In the genomic region with DNA sequence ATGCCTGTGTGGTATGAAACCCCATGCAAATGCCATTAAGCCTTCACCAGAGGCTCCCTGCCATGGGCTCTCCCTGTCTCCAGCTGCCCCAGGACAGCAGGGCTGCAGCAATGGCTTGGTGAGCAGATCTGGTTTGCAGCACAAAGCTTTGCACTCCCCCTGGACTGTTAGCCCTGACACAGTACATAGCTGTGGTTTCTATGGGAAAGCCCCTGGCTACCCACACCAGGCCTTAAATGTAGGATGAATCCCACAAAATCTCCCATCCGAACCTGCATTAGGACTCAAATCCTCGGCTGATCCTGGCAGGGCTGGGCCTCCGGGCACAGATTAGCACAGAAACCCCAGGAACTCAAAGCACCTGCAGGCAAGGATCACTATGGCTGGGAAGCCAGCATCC, we compare ENCODE assay signal across 18 cellular contexts.
DNase-seq lines count a peak whose midpoint lies in the region; ATAC-seq and TF ChIP-seq lines count a peak whose summit lies in the region.
"Had no signal": no experiment of that assay in that cellular context is flagged by ENCODE, and none has a peak within 500 bp of the region (broad histone marks: within the 10 kb centered on the region; RNA-seq: fewer than 3 reads in every experiment).

No MANE protein-coding gene starts in this region.

- H3K4me1 ChIP-seq in HAP-1, result no peaks in the 10 kb centered on the region
- H3K4me1 ChIP-seq: colonic mucosa had no signal

- H3K4me3 ChIP-seq in brain microvascular endothelial cell (ENCODE audit: low read depth, low read length) (no peak overlapping the region), HAP-1 (no peak overlapping the region)
- H3K4me3 ChIP-seq: colonic mucosa, thyroid gland had no signal

- H3K36me3 ChIP-seq in brain microvascular endothelial cell (replicated peaks) (no peaks in the 10 kb centered on the region), HAP-1 (replicated peaks) (no peaks in the 10 kb centered on the region)
- H3K36me3 ChIP-seq: colonic mucosa, thyroid gland had no signal

- no peaks in the 10 kb centered on the region for H3K9me3 ChIP-seq in HAP-1
- H3K9me3 ChIP-seq: colonic mucosa, thyroid gland had no signal

- no peaks in the 10 kb centered on the region for H3K27me3 ChIP-seq in brain microvascular endothelial cell (replicated peaks)
- H3K27me3 ChIP-seq in HAP-1 (ENCODE audit: low read depth), result peaks cover 4% of the 10 kb centered on the region; the same call in 1 of the 2 replicates
- H3K27me3 ChIP-seq: colonic mucosa, thyroid gland had no signal

- in situ Hi-C loops in brain microvascular endothelial cell (cut with HindIII; ENCODE audit: low pct_ligation_motif_present, low sequenced_read_pairs) (no loop called here), HAP-1 (cut with MboI; ENCODE audit: low sequenced_read_pairs) (loop anchor here (5.0 to 25.0 kb wide), 3 partner anchors 196 to 1174 kb away; no protein-coding TSS in a partner anchor)

- TF ChIP-seq CTCF in brain microvascular endothelial cell (IDR thresholded peaks at IDR 0.05; ENCODE audit: low read depth, low read length, missing control alignments), result no peak

- ATAC-seq in HG03354 (IDR thresholded peaks at IDR 0.05; ENCODE audit: poor library complexity, severe bottlenecking, unreplicated experiment), result no peak
- ATAC-seq: WTC11 had no signal

- peak; percentile 30 for DNase-seq in LHCN-M2 (ENCODE audit: low read depth)
- peak; percentile 40 for DNase-seq in brain microvascular endothelial cell
- DNase-seq in kidney tubule cell (ENCODE audit: low spot score), result peak; percentile 67
- no peak for DNase-seq in NCI-H187 treated with DMSO at 0.1 percent for 48 hours (lab: John Stamatoyannopoulos, UW)
- DNase-seq in NCI-H526 (lab: John Stamatoyannopoulos, UW), result no peak
- no peak for DNase-seq in HAP-1 (ENCODE audit: low spot score in 2 of 2)
- DNase-seq: colonic mucosa; DMS79 treated with DMSO at 0.1 percent for 48 hours; head of caudate nucleus; kidney; midbrain; NCI-H1417; NK-92 treated with Interleukin-12 subunit alpha and Interleukin-12 subunit beta, amount 100 ng/mL, for 24 hours; small intestine; thyroid gland had no signal

- H3K27ac ChIP-seq in brain microvascular endothelial cell, result no peak overlapping the region
- H3K27ac ChIP-seq: colonic mucosa, epithelial cell of prostate, thyroid gland had no signal

Comparison
In these comparisons a context has a peak if more than half of its experiments do, and no peak if none do; other contexts are left out.
1. DNase-seq: peak in LHCN-M2 (single experiment), brain microvascular endothelial cell (single experiment) and kidney tubule cell (single experiment); none in NCI-H187 treated with DMSO at 0.1 percent for 48 hours (single experiment), NCI-H526 (0 of 2) and HAP-1 (0 of 2).